ENCODE assay signal across 37 cellular contexts in genomic region chr15:47934342-47934741, GRCh38.
"Had no signal": no experiment of that assay in that cellular context is flagged by ENCODE, and none has a peak within 500 bp of the region (broad histone marks: within the 10 kb centered on the region; RNA-seq: fewer than 3 reads in every experiment).

No MANE protein-coding gene starts in this region.

- H3K27me3 Mint-ChIP-seq: activated naive CD4-positive, alpha-beta T cell treated with anti-CD3 and anti-CD28 coated beads, Interleukin-2, amount 10 ng/mL, durations not matched to agents 7 days and 5 days; activated naive CD8-positive, alpha-beta T cell treated with anti-CD3 and anti-CD28 coated beads, Interleukin-2, amount 10 ng/mL, durations not matched to agents 7 days and 5 days; activated naive CD8-positive, alpha-beta T cell treated with anti-CD3 and anti-CD28 coated beads, Interleukin-2, amount 50 U/mL, for 24 hours; central memory CD8-positive, alpha-beta T cell had no signal

- H3K27ac Mint-ChIP-seq: activated naive CD4-positive, alpha-beta T cell treated with anti-CD3 and anti-CD28 coated beads for 36 hours; activated naive CD4-positive, alpha-beta T cell treated with anti-CD3 and anti-CD28 coated beads, Interleukin-2, amount 10 ng/mL, durations not matched to agents 7 days and 5 days; activated naive CD4-positive, alpha-beta T cell treated with anti-CD3 and anti-CD28 coated beads, Interleukin-2, amount 50 U/mL, for 24 hours; activated naive CD4-positive, alpha-beta T cell treated with anti-CD3 and anti-CD28 coated beads, Interleukin-2, amount 50 U/mL, for 72 hours; activated naive CD8-positive, alpha-beta T cell; activated naive CD8-positive, alpha-beta T cell treated with anti-CD3 and anti-CD28 coated beads for 36 hours; activated naive CD8-positive, alpha-beta T cell treated with anti-CD3 and anti-CD28 coated beads, Interleukin-2, amount 10 ng/mL, durations not matched to agents 7 days and 5 days; activated naive CD8-positive, alpha-beta T cell treated with anti-CD3 and anti-CD28 coated beads, Interleukin-2, amount 50 U/mL, for 24 hours; activated T-cell treated with anti-CD3 and anti-CD28 coated beads, Interleukin-2, amount 50 U/mL, for 24 hours; activated T-cell treated with anti-CD3 and anti-CD28 coated beads, Interleukin-2, amount 50 U/mL, for 72 hours; activated T-helper 1 cell treated with anti-CD3 and anti-CD28 coated beads, Interleukin-12 subunit alpha, Interleukin-12 subunit beta, Interleukin-2, Interleukin-4 antibody, amounts not matched to agents 30 ng/mL and 10 ng/mL and 1 ng/mL, durations not matched to agents 14 hours and 24 hours and 36 hours; activated T-helper 17 cell treated with anti-CD3 and anti-CD28 coated beads, Interleukin-2, amount 50 U/mL, for 72 hours; activated T-helper 2 cell treated with anti-CD3 and anti-CD28 coated beads, Interferon-gamma antibody, Interleukin-2, Interleukin-4, amounts not matched to agents 10 μg/mL and 5 μg/mL and 100 μg/mL, durations not matched to agents 14 hours and 24 hours and 36 hours; brain had no signal

- H3K36me3 Mint-ChIP-seq: activated naive CD4-positive, alpha-beta T cell treated with anti-CD3 and anti-CD28 coated beads, Interleukin-2, amount 10 ng/mL, durations not matched to agents 7 days and 5 days; activated naive CD4-positive, alpha-beta T cell treated with anti-CD3 and anti-CD28 coated beads, Interleukin-2, amount 50 U/mL, for 24 hours; activated naive CD4-positive, alpha-beta T cell treated with anti-CD3 and anti-CD28 coated beads, Interleukin-2, amount 50 U/mL, for 72 hours; activated naive CD8-positive, alpha-beta T cell; activated naive CD8-positive, alpha-beta T cell treated with anti-CD3 and anti-CD28 coated beads for 36 hours; activated naive CD8-positive, alpha-beta T cell treated with anti-CD3 and anti-CD28 coated beads, Interleukin-2, amount 10 ng/mL, durations not matched to agents 7 days and 5 days; brain had no signal

- H3K4me1 ChIP-seq: adrenal gland, ascending aorta, breast epithelium had no signal

- H3K4me1 Mint-ChIP-seq: activated naive CD4-positive, alpha-beta T cell treated with anti-CD3 and anti-CD28 coated beads, Interleukin-2, amount 10 ng/mL, durations not matched to agents 7 days and 5 days; activated naive CD4-positive, alpha-beta T cell treated with anti-CD3 and anti-CD28 coated beads, Interleukin-2, amount 50 U/mL, for 24 hours; activated naive CD8-positive, alpha-beta T cell treated with anti-CD3 and anti-CD28 coated beads for 36 hours; activated naive CD8-positive, alpha-beta T cell treated with anti-CD3 and anti-CD28 coated beads, Interleukin-2, amount 10 ng/mL, durations not matched to agents 7 days and 5 days; activated naive CD8-positive, alpha-beta T cell treated with anti-CD3 and anti-CD28 coated beads, Interleukin-2, amount 50 U/mL, for 24 hours; activated T-helper 17 cell treated with anti-CD3 and anti-CD28 coated beads, Interleukin-2, amount 50 U/mL, for 72 hours; brain; central memory CD8-positive, alpha-beta T cell had no signal

- H3K27me3 ChIP-seq: adrenal gland, ascending aorta, body of pancreas, brain microvascular endothelial cell, breast epithelium, cardiac muscle cell had no signal

- H3K9me3 Mint-ChIP-seq: activated naive CD4-positive, alpha-beta T cell treated with anti-CD3 and anti-CD28 coated beads for 36 hours; activated naive CD4-positive, alpha-beta T cell treated with anti-CD3 and anti-CD28 coated beads, Interleukin-2, amount 10 ng/mL, durations not matched to agents 7 days and 5 days; activated naive CD4-positive, alpha-beta T cell treated with anti-CD3 and anti-CD28 coated beads, Interleukin-2, amount 50 U/mL, for 24 hours; activated naive CD8-positive, alpha-beta T cell treated with anti-CD3 and anti-CD28 coated beads for 36 hours; activated naive CD8-positive, alpha-beta T cell treated with anti-CD3 and anti-CD28 coated beads, Interleukin-2, amount 10 ng/mL, durations not matched to agents 7 days and 5 days; activated naive CD8-positive, alpha-beta T cell treated with anti-CD3 and anti-CD28 coated beads, Interleukin-2, amount 50 U/mL, for 24 hours; activated T-cell treated with anti-CD3 and anti-CD28 coated beads, Interleukin-2, amount 50 U/mL, for 24 hours; activated T-cell treated with anti-CD3 and anti-CD28 coated beads, Interleukin-2, amount 50 U/mL, for 4 hours; activated T-helper 1 cell treated with anti-CD3 and anti-CD28 coated beads, Interleukin-12 subunit alpha, Interleukin-12 subunit beta, Interleukin-2, Interleukin-4 antibody, amounts not matched to agents 30 ng/mL and 10 ng/mL and 1 ng/mL, durations not matched to agents 14 hours and 24 hours and 36 hours; activated T-helper 17 cell treated with anti-CD3 and anti-CD28 coated beads, Interleukin-2, amount 50 U/mL, for 72 hours; activated T-helper 2 cell treated with anti-CD3 and anti-CD28 coated beads, Interferon-gamma antibody, Interleukin-2, Interleukin-4, amounts not matched to agents 10 μg/mL and 5 μg/mL and 100 μg/mL, durations not matched to agents 14 hours and 24 hours and 36 hours; brain had no signal

- ATAC-seq: activated naive CD4-positive, alpha-beta T cell treated with anti-CD3 and anti-CD28 coated beads, Interleukin-2, amount 50 U/mL, for 72 hours; activated naive CD8-positive, alpha-beta T cell treated with anti-CD3 and anti-CD28 coated beads, Interleukin-2, amount 50 U/mL, for 24 hours; activated T-cell treated with anti-CD3 and anti-CD28 coated beads, Interleukin-2, amount 50 U/mL, for 4 hours; activated T-cell treated with anti-CD3 and anti-CD28 coated beads, Interleukin-2, amount 50 U/mL, for 72 hours; activated T-helper 17 cell treated with anti-CD3 and anti-CD28 coated beads, Interleukin-2, amount 50 U/mL, for 72 hours; body of pancreas had no signal

- H3K4me3 Mint-ChIP-seq: activated naive CD4-positive, alpha-beta T cell treated with anti-CD3 and anti-CD28 coated beads for 36 hours; activated naive CD4-positive, alpha-beta T cell treated with anti-CD3 and anti-CD28 coated beads, Interleukin-2, amount 10 ng/mL, durations not matched to agents 7 days and 5 days; activated naive CD4-positive, alpha-beta T cell treated with anti-CD3 and anti-CD28 coated beads, Interleukin-2, amount 50 U/mL, for 24 hours; activated naive CD8-positive, alpha-beta T cell; activated naive CD8-positive, alpha-beta T cell treated with anti-CD3 and anti-CD28 coated beads for 36 hours; activated naive CD8-positive, alpha-beta T cell treated with anti-CD3 and anti-CD28 coated beads, Interleukin-2, amount 10 ng/mL, durations not matched to agents 7 days and 5 days; activated naive CD8-positive, alpha-beta T cell treated with anti-CD3 and anti-CD28 coated beads, Interleukin-2, amount 50 U/mL, for 24 hours; activated T-cell treated with anti-CD3 and anti-CD28 coated beads, Interleukin-2, amount 50 U/mL, for 24 hours; activated T-cell treated with anti-CD3 and anti-CD28 coated beads, Interleukin-2, amount 50 U/mL, for 4 hours; activated T-cell treated with anti-CD3 and anti-CD28 coated beads, Interleukin-2, amount 50 U/mL, for 72 hours; activated T-helper 1 cell treated with anti-CD3 and anti-CD28 coated beads, Interleukin-12 subunit alpha, Interleukin-12 subunit beta, Interleukin-2, Interleukin-4 antibody, amounts not matched to agents 30 ng/mL and 10 ng/mL and 1 ng/mL, durations not matched to agents 14 hours and 24 hours and 36 hours; activated T-helper 17 cell treated with anti-CD3 and anti-CD28 coated beads, Interleukin-2, amount 50 U/mL, for 72 hours; brain; central memory CD8-positive, alpha-beta T cell had no signal

- H3K4me3 ChIP-seq: adrenal gland, ascending aorta, body of pancreas, breast epithelium, cardiac muscle cell had no signal

- H3K27ac ChIP-seq: adrenal gland, ascending aorta, brain microvascular endothelial cell, breast epithelium, cardiac muscle cell had no signal

- H3K36me3 ChIP-seq: adrenal gland, ascending aorta, brain microvascular endothelial cell, breast epithelium, cardiac muscle cell had no signal

- H3K9me3 ChIP-seq: adrenal gland, ascending aorta, body of pancreas, breast epithelium had no signal

- DNase-seq: activated effector memory CD4-positive, alpha-beta T cell treated with anti-CD3 and anti-CD28 coated beads, Interleukin-2, amount 50 U/mL, for 16 hours; activated effector memory CD4-positive, alpha-beta T cell treated with Interleukin-2 at 50 U/mL for 16 hours; activated gamma-delta T cell; activated gamma-delta T cell treated with Interleukin-2 at 50 U/mL for 16 hours; activated naive CD4-positive, alpha-beta T cell; activated naive CD4-positive, alpha-beta T cell treated with anti-CD3 and anti-CD28 coated beads for 36 hours; activated naive CD4-positive, alpha-beta T cell treated with anti-CD3 and anti-CD28 coated beads, Interleukin-2, amount 10 ng/mL, durations not matched to agents 7 days and 5 days; activated naive CD4-positive, alpha-beta T cell treated with anti-CD3 and anti-CD28 coated beads, Interleukin-2, amount 50 U/mL, for 16 hours; activated naive CD4-positive, alpha-beta T cell treated with Interleukin-2 at 50 U/mL for 16 hours; activated naive CD8-positive, alpha-beta T cell treated with anti-CD3 and anti-CD28 coated beads for 36 hours; activated naive CD8-positive, alpha-beta T cell treated with anti-CD3 and anti-CD28 coated beads, Interleukin-2, amount 10 ng/mL, durations not matched to agents 7 days and 5 days; activated naive CD8-positive, alpha-beta T cell treated with anti-CD3 and anti-CD28 coated beads, Interleukin-2, amount 50 U/mL, for 24 hours; activated T-cell treated with anti-CD3 and anti-CD28 coated beads, Interleukin-2, amount 50 U/mL, for 24 hours; activated T-cell treated with anti-CD3 and anti-CD28 coated beads, Interleukin-2, amount 50 U/mL, for 4 hours; activated T-cell treated with anti-CD3 and anti-CD28 coated beads, Interleukin-2, amount 50 U/mL, for 48 hours; activated T-cell treated with anti-CD3 and anti-CD28 coated beads, Interleukin-2, amount 50 U/mL, for 72 hours; adrenal gland; amniotic stem cell; amygdala; anterior cingulate cortex; aorta; body of pancreas; brain microvascular endothelial cell; caudate nucleus; central memory CD4-positive, alpha-beta T cell; cerebellar nuclear complex had no signal
